1 cellular context compared by ENCODE assay signal in the genomic region with DNA sequence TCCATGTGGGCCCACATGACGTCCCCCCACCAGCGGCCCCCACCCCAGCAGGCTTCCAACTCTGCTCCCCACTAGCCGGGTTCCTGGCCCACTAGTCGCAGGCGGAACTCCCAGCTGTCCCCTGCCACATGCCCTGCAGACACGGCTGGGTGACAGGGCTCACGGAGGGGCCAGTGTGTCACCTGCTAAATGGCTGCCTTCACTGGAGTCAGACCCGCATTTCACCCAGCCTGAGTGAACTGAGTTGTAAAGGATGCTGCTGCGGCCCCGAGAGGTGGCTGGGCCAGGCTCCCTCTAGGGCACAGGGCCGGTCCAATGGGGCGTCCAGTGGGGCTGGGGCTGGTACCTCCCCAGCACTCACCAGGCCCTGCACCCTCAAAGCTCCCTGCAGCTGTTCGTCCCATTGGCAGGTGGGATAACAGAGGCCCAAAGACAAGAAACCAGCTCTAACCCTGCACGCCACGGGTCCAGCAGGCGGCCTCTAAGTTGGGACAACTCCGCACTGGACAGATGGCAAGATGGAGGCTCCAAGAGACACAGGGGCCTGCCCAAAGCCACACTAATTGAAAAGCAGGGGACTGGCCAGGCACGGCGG.
TF ChIP-seq lines count a peak whose summit lies in the region.

No MANE protein-coding gene starts in this region.

TF ChIP-seq in K562, 482 proteins besides CTCF, POLR2A, EP300 and RAD21:
- TF ChIP-seq RBFOX2 (IDR thresholded peaks at IDR 0.05; ENCODE audit: low read depth, low read length) (peak; percentile 34; the same call in 1 of the 2 replicates), RHOXF2B (CRISPR knock-in tag; conservative IDR thresholded peaks at IDR 0.05) (no peak)
